11 cellular contexts compared by ENCODE assay signal in the genomic region with DNA sequence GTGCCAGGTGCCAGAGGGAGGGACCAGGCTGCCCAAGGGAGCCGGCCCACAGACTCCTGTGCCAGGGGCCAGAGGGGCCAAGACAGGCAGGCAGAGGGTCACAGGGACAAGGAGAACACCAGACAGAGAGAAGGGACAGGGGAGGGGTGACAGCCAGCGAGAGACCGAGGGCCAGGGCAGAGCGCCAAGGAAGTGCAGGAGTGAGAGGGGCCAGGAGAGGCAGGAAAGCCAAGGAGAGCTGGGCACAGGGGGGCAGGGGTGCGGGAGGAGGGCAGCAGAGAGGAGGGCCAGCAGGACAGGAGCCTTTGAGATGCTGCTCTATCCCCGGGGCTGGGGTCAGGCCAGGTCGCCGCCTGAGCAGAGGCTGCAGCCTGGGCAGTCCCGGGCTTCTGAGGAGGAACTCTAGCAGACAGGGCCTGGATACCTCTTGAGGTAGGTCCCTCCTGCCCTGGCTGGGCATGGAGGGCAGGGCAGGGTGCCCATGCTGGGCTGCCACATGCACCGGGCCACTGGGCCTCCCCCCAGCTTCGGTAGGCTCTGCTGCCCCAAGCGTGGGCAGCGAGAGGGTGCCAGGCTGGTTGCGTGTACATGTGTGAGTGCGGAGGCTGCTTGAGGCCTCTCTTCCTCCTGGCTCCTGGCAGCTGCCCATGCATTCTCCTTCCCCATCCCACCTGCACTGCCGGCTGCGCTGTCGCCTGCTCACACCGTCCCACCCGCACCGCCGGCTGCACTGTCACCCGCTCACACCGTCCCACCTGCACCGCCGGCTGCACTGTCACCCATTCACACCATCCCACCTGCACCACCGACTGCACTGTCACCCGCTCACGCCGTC. TPM values are rescaled to one million over a fixed set of nuclear protein-coding genes. Genes with fewer than 3 reads are reported as not detected.
DNase-seq lines count a peak whose midpoint lies in the region; ATAC-seq and TF ChIP-seq lines count a peak whose summit lies in the region.
"Had no signal": no experiment of that assay in that cellular context is flagged by ENCODE, and none has a peak within 500 bp of the region (broad histone marks: within the 10 kb centered on the region; RNA-seq: fewer than 3 reads in every experiment).

No MANE protein-coding gene starts in this region.

- TF ChIP-seq CTCF in AG04450 (IDR thresholded peaks at IDR 0.05; ENCODE audit: low read depth, low read length) (no peak), heart left ventricle (IDR thresholded peaks at IDR 0.05) (no peak), BE2C (IDR thresholded peaks at IDR 0.05; ENCODE audit: low read depth, low read length) (no peak)

- ATAC-seq in heart left ventricle (peak in 2 of 4 donors; percentile 3 to 5), HG03025 (IDR thresholded peaks at IDR 0.05; ENCODE audit: low FRiP score, unreplicated experiment) (no peak)

- no peak overlapping the region for H3K4me3 ChIP-seq in AG04450 (ENCODE audit: low read depth, low read length)
- peak overlapping the region in 11 of 12 donors; percentile 13 to 70 (median 52) for H3K4me3 ChIP-seq in heart left ventricle
- no peak overlapping the region for H3K4me3 ChIP-seq in BE2C (ENCODE audit: low read depth, low read length)

- POLR2A ChIA-PET in AG04450 (lab: Yijun Ruan, JAX): no interaction called here

- peaks cover 10% of the 10 kb centered on the region for H3K27me3 ChIP-seq in AG04450 (ENCODE audit: control insufficient read depth, insufficient read depth, low read length)
- no peaks in the 10 kb centered on the region for H3K27me3 ChIP-seq in heart left ventricle
- H3K27me3 ChIP-seq in BE2C: no peaks in the 10 kb centered on the region

- H3K36me3 ChIP-seq in heart left ventricle (peaks cover 0 to 4% (median 0%) of the 10 kb centered on the region in 9 donors), BE2C (no peaks in the 10 kb centered on the region)

- CTCF ChIA-PET in AG04450 (lab: Charles Lee): interaction anchor here (0.6 to 2.5 kb wide), 3 partner anchors 12 to 17 kb away, joined by 3 to 10 read pairs (median 3); no protein-coding TSS in a partner anchor

- H3K9me3 ChIP-seq in AG04450 (ENCODE audit: control insufficient read depth, insufficient read depth, low read length): no peaks in the 10 kb centered on the region; the same call in 1 of the 2 replicates
- no peaks in the 10 kb centered on the region for H3K9me3 ChIP-seq in heart left ventricle
- H3K9me3 ChIP-seq in BE2C: no peaks in the 10 kb centered on the region

- intact Hi-C loops in heart left ventricle (cut with DNase I) (no loop called here), posterior cingulate gyrus (cut with DNase I) (no loop called here)

- TF ChIP-seq POLR2A in heart left ventricle (IDR thresholded peaks at IDR 0.05): no peak

- WGBS in heart left ventricle, 4 donors: 72 to 78% (median 75%) methylated on average over 25 to 30 of the region's 30 CpGs

- H3K27ac ChIP-seq in AG04450 (ENCODE audit: low read depth, low read length): peak overlapping the region; percentile 11
- peak overlapping the region; percentile 66 to 94 (median 86) for H3K27ac ChIP-seq in heart left ventricle
- H3K27ac ChIP-seq: KMS-11 had no signal

- DNase-seq in AG04450 (ENCODE audit: low read depth, low spot score): no peak
- DNase-seq in heart left ventricle: peak in 3 of 5 donors; percentile 38 to 65 (median 65)
- peak in 7 of 10 donors; percentile 37 to 94 (median 68) for DNase-seq in posterior cingulate gyrus
- no peak for DNase-seq in D341Med (ENCODE audit: low spot score)
- DNase-seq in BE2C: no peak
- DNase-seq in HPDE6-E6E7 (ENCODE audit: extremely low spot score): no peak
- DNase-seq: NCI-H526 treated with DMSO at 0.1 percent for 48 hours had no signal

- peaks cover 11 to 57% (median 24%) of the 10 kb centered on the region in 12 donors for H3K4me1 ChIP-seq in heart left ventricle
- peaks cover 6% of the 10 kb centered on the region for H3K4me1 ChIP-seq in BE2C

TF ChIP-seq in PFSK-1, 5 proteins besides CTCF, POLR2A, EP300 and RAD21:
- peak; percentile 18; the same call in 1 of the 2 replicates for TF ChIP-seq POLR2AphosphoS5 (IDR thresholded peaks at IDR 0.05; ENCODE audit: low read depth, low read length)
- no peak for TF ChIP-seq TAF1 (IDR thresholded peaks at IDR 0.05; ENCODE audit: borderline replicate concordance, insufficient read depth, low read length)
- no peak for TF ChIP-seq SIN3A (IDR thresholded peaks at IDR 0.05; ENCODE audit: borderline replicate concordance, insufficient read depth, low read length)
- TF ChIP-seq, protein P1, sequence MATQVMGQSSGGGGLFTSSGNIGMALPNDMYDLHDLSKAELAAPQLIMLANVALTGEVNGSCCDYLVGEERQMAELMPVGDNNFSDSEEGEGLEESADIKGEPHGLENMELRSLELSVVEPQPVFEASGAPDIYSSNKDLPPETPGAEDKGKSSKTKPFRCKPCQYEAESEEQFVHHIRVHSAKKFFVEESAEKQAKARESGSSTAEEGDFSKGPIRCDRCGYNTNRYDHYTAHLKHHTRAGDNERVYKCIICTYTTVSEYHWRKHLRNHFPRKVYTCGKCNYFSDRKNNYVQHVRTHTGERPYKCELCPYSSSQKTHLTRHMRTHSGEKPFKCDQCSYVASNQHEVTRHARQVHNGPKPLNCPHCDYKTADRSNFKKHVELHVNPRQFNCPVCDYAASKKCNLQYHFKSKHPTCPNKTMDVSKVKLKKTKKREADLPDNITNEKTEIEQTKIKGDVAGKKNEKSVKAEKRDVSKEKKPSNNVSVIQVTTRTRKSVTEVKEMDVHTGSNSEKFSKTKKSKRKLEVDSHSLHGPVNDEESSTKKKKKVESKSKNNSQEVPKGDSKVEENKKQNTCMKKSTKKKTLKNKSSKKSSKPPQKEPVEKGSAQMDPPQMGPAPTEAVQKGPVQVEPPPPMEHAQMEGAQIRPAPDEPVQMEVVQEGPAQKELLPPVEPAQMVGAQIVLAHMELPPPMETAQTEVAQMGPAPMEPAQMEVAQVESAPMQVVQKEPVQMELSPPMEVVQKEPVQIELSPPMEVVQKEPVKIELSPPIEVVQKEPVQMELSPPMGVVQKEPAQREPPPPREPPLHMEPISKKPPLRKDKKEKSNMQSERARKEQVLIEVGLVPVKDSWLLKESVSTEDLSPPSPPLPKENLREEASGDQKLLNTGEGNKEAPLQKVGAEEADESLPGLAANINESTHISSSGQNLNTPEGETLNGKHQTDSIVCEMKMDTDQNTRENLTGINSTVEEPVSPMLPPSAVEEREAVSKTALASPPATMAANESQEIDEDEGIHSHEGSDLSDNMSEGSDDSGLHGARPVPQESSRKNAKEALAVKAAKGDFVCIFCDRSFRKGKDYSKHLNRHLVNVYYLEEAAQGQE (IDR thresholded peaks at IDR 0.05; ENCODE audit: insufficient read depth in 1 of 2, low read depth in 2 of 2, low read length in 2 of 2): no peak
- TF ChIP-seq FOXP2 (optimal IDR thresholded peaks at IDR 0.05; ENCODE audit: borderline replicate concordance, extremely low read depth, extremely low read length, insufficient read depth): no peak

RNA-seq across cellular contexts. Expression of a gene that starts 12.2 kb away (rescaled TPM):
- polyA plus RNA-seq in AG04450 (2011; rRNA removed): 0.10 TPM in 1 of 2 replicates, not detected in the other
- not detected in 2 replicates for polyA minus RNA-seq in AG04450 (2011; rRNA and poly(A)+ RNA removed)
- polyA plus RNA-seq in PFSK-1 (2012; ENCODE audit: insufficient read length, low read depth): 50.1 TPM
- 10 to 100 TPM; 11.4 to 86.8 (median 16.4) TPM for total RNA-seq in heart left ventricle
- 10 to 100 TPM; 10.0 to 20.6 TPM for polyA plus RNA-seq in heart left ventricle
- polyA plus RNA-seq in BE2C (2012; ENCODE audit: insufficient read depth, insufficient read length, low read depth): 1.6 TPM

RNA-seq across cellular contexts. Expression of a gene that starts 26.3 kb away (rescaled TPM):
- polyA plus RNA-seq in AG04450 (2011; rRNA removed) (not detected in 2 replicates), heart left ventricle (under 1 TPM in 1 of 2 donors, not detected in 1; 0.22 TPM)
- not detected in 2 replicates for polyA minus RNA-seq in AG04450 (2011; rRNA and poly(A)+ RNA removed)
- polyA plus RNA-seq in PFSK-1 (2012; ENCODE audit: insufficient read length, low read depth): 1.8 TPM
- total RNA-seq in heart left ventricle: 1 to 10 TPM in 1 of 9 donors, under 1 TPM in 1, not detected in 7; 0.72 to 3.3 TPM
- 0.66 TPM for polyA plus RNA-seq in BE2C (2012; ENCODE audit: insufficient read depth, insufficient read length, low read depth)

RNA-seq across cellular contexts. Expression of a gene that starts 26.6 kb away (rescaled TPM):
- not detected in 2 replicates for polyA plus RNA-seq in AG04450 (2011; rRNA removed)
- not detected in 2 replicates for polyA minus RNA-seq in AG04450 (2011; rRNA and poly(A)+ RNA removed)
- 1.3 TPM for polyA plus RNA-seq in PFSK-1 (2012; ENCODE audit: insufficient read length, low read depth)
- 1 to 10 TPM in 8 of 9 donors, under 1 TPM in 1; 0.81 to 5.1 (median 2.4) TPM for total RNA-seq in heart left ventricle
- polyA plus RNA-seq in heart left ventricle: 1 to 10 TPM in 1 of 2 donors, under 1 TPM in 1; 0.08 to 4.6 TPM
- not detected for polyA plus RNA-seq in BE2C (2012; ENCODE audit: insufficient read depth, insufficient read length, low read depth)
- total RNA-seq: bronchial epithelial cell had no signal

RNA-seq across cellular contexts. Expression of a gene that starts 30.3 kb away (rescaled TPM):
- polyA plus RNA-seq in AG04450 (2011; rRNA removed) (not detected in 2 replicates), heart left ventricle (under 1 TPM in 1 of 2 donors, not detected in 1; 0.08 TPM)
- polyA minus RNA-seq in AG04450 (2011; rRNA and poly(A)+ RNA removed): not detected in 2 replicates
- polyA plus RNA-seq in PFSK-1 (2012; ENCODE audit: insufficient read length, low read depth): not detected
- total RNA-seq in heart left ventricle: not detected
- not detected for polyA plus RNA-seq in BE2C (2012; ENCODE audit: insufficient read depth, insufficient read length, low read depth)

RNA-seq across cellular contexts. Expression of a gene that starts 54.5 kb away (rescaled TPM):
- polyA plus RNA-seq in AG04450 (2011; rRNA removed) (not detected in 2 replicates), heart left ventricle (10 to 100 TPM; 40.8 to 45.5 TPM)
- polyA minus RNA-seq in AG04450 (2011; rRNA and poly(A)+ RNA removed): not detected in 2 replicates
- not detected for polyA plus RNA-seq in PFSK-1 (2012; ENCODE audit: insufficient read length, low read depth)
- total RNA-seq in heart left ventricle: 10 to 100 TPM; 17.1 to 84.5 (median 49.0) TPM
- polyA plus RNA-seq in BE2C (2012; ENCODE audit: insufficient read depth, insufficient read length, low read depth): not detected
- total RNA-seq: bronchial epithelial cell had no signal

Comparison
In these comparisons a context has a peak if more than half of its experiments do, and no peak if none do; other contexts are left out.
1. DNase-seq: peak in heart left ventricle (3 of 5) and posterior cingulate gyrus (7 of 10); none in AG04450 (single experiment), D341Med (single experiment), BE2C (single experiment) and HPDE6-E6E7 (single experiment).
2. H3K4me3 ChIP-seq: peak in heart left ventricle (11 of 12); none in AG04450 (single experiment) and BE2C (single experiment).
3. RNA of a gene that starts 12.2 kb away (polyA plus RNA-seq): 10.0 to 20.6 TPM in heart left ventricle; 0.10 TPM in AG04450; every median in the first group is over 10 times any median in the second.